ENCODE assay signal across 16 cellular contexts in genomic region chr3:43882976-43883680, GRCh38.
"Had no signal": no experiment of that assay in that cellular context is flagged by ENCODE, and none has a peak within 500 bp of the region (broad histone marks: within the 10 kb centered on the region; RNA-seq: fewer than 3 reads in every experiment).

No MANE protein-coding gene starts in this region.

- H3K27me3 Mint-ChIP-seq: memory B cell had no signal

- H3K9me3 ChIP-seq: psoas muscle, right lobe of liver, testis had no signal

- H3K27ac ChIP-seq: coronary artery, psoas muscle, testis had no signal

- H3K36me3 ChIP-seq: right lobe of liver had no signal

- H3K4me3 Mint-ChIP-seq: activated naive CD8-positive, alpha-beta T cell treated with anti-CD3 and anti-CD28 coated beads, Interleukin-2, amount 10 ng/mL, durations not matched to agents 7 days and 5 days; brain; memory B cell had no signal

- H3K27ac Mint-ChIP-seq: activated naive CD8-positive, alpha-beta T cell treated with anti-CD3 and anti-CD28 coated beads, Interleukin-2, amount 10 ng/mL, durations not matched to agents 7 days and 5 days; brain; memory B cell had no signal

- H3K36me3 Mint-ChIP-seq: activated naive CD8-positive, alpha-beta T cell treated with anti-CD3 and anti-CD28 coated beads, Interleukin-2, amount 10 ng/mL, durations not matched to agents 7 days and 5 days; brain; memory B cell had no signal

- ATAC-seq: psoas muscle had no signal

- H3K4me1 ChIP-seq: psoas muscle had no signal

- H3K27me3 ChIP-seq: right lobe of liver, testis had no signal

- H3K4me1 Mint-ChIP-seq: activated naive CD8-positive, alpha-beta T cell treated with anti-CD3 and anti-CD28 coated beads, Interleukin-2, amount 10 ng/mL, durations not matched to agents 7 days and 5 days; memory B cell had no signal

- H3K4me3 ChIP-seq: coronary artery, psoas muscle, right lobe of liver, testis had no signal

- H3K9me3 Mint-ChIP-seq: activated naive CD8-positive, alpha-beta T cell treated with anti-CD3 and anti-CD28 coated beads, Interleukin-2, amount 10 ng/mL, durations not matched to agents 7 days and 5 days; memory B cell had no signal

- DNase-seq: activated CD4-positive, alpha-beta T cell treated with anti-CD3 and anti-CD28 coated beads, Interleukin-2, amount 50 U/mL, for 1 hour; activated CD4-positive, CD25-positive, alpha-beta regulatory T cell treated with anti-CD3 and anti-CD28 coated beads, Interleukin-2, amount 50 U/mL, for 72 hours; activated naive CD4-positive, alpha-beta T cell; activated naive CD8-positive, alpha-beta T cell treated with anti-CD3 and anti-CD28 coated beads, Interleukin-2, amount 10 ng/mL, durations not matched to agents 7 days and 5 days; activated T-cell treated with anti-CD3 and anti-CD28 coated beads for 4 hours; erythroblast; kidney; psoas muscle; stimulated activated CD4-positive, alpha-beta T cell treated with anti-CD3 and anti-CD28 coated beads, Interleukin-15, amount 100 ng/mL, for 24 hours; stimulated activated CD4-positive, alpha-beta T cell treated with anti-CD3 and anti-CD28 coated beads, Interleukin-4, amount 100 ng/mL, for 1 hour; T1000 had no signal
